In the genomic region with DNA sequence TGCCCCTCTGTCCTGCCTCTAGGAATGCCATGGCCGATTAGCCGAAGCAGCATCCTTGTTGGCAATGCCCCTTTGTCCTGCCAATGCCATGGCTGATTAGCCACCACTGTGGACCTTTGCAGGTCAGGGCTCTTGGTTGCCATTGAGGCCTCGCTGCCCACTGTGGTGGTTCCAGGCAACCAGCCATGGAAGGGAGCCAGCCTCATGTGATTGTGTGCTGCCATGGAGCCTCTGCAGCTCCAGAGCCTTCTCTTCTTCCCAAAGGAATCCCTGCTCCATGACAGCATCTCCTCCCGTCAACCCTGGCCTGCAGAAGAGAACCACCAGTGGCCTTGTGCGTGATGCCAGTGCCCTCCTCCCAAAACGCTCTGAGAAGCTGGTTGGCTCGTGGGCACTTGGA, we compare ENCODE assay signal across 18 cellular contexts.
DNase-seq lines count a peak whose midpoint lies in the region; TF ChIP-seq lines count a peak whose summit lies in the region.
"Had no signal": no experiment of that assay in that cellular context is flagged by ENCODE, and none has a peak within 500 bp of the region (broad histone marks: within the 10 kb centered on the region; RNA-seq: fewer than 3 reads in every experiment).

No MANE protein-coding gene starts in this region.

- H3K4me3 Mint-ChIP-seq in activated T-helper 2 cell treated with anti-CD3 and anti-CD28 coated beads, Interferon-gamma antibody, Interleukin-2, Interleukin-4, amounts not matched to agents 10 μg/mL and 5 μg/mL and 100 μg/mL, durations not matched to agents 14 hours and 24 hours and 36 hours (ENCODE audit: low read depth) = no peak overlapping the region
- H3K4me3 Mint-ChIP-seq: CD4-positive, CD25-positive, alpha-beta regulatory T cell had no signal

- peak; percentile 68 for DNase-seq in G401 (ENCODE audit: low spot score)
- DNase-seq in WERI-Rb-1 = peak; percentile 0
- peak; percentile 18 for DNase-seq in islet precursor cell
- peak; percentile 27 for DNase-seq in spleen
- no peak for DNase-seq in prostate gland (ENCODE audit: low spot score)
- DNase-seq in DMS 273 treated with DMSO at 0.1 percent for 48 hours (lab: John Stamatoyannopoulos, UW) = no peak
- no peak for DNase-seq in activated T-helper 2 cell treated with anti-CD3 and anti-CD28 coated beads, Interferon-gamma antibody, Interleukin-2, Interleukin-4, amounts not matched to agents 10 μg/mL and 5 μg/mL and 100 μg/mL, durations not matched to agents 14 hours and 24 hours and 36 hours (ENCODE audit: low spot score)
- DNase-seq: ACHN; Calu3; CD4-positive, CD25-positive, alpha-beta regulatory T cell; DMS153; DMS79 treated with DMSO at 0.1 percent for 48 hours; EL; GDM1; GOT3 had no signal

- no peaks in the 10 kb centered on the region for H3K4me1 Mint-ChIP-seq in activated T-helper 2 cell treated with anti-CD3 and anti-CD28 coated beads, Interferon-gamma antibody, Interleukin-2, Interleukin-4, amounts not matched to agents 10 μg/mL and 5 μg/mL and 100 μg/mL, durations not matched to agents 14 hours and 24 hours and 36 hours (ENCODE audit: low read depth)
- H3K4me1 Mint-ChIP-seq: CD4-positive, CD25-positive, alpha-beta regulatory T cell had no signal

- no peaks in the 10 kb centered on the region for H3K36me3 Mint-ChIP-seq in activated T-helper 2 cell treated with anti-CD3 and anti-CD28 coated beads, Interferon-gamma antibody, Interleukin-2, Interleukin-4, amounts not matched to agents 10 μg/mL and 5 μg/mL and 100 μg/mL, durations not matched to agents 14 hours and 24 hours and 36 hours (ENCODE audit: low read depth)
- H3K36me3 Mint-ChIP-seq: CD4-positive, CD25-positive, alpha-beta regulatory T cell; IgD-negative memory B cell had no signal

- H3K9me3 Mint-ChIP-seq in activated T-helper 2 cell treated with anti-CD3 and anti-CD28 coated beads, Interferon-gamma antibody, Interleukin-2, Interleukin-4, amounts not matched to agents 10 μg/mL and 5 μg/mL and 100 μg/mL, durations not matched to agents 14 hours and 24 hours and 36 hours = no peaks in the 10 kb centered on the region
- H3K9me3 Mint-ChIP-seq: CD4-positive, CD25-positive, alpha-beta regulatory T cell; IgD-negative memory B cell had no signal

- intact Hi-C loops in spleen (cut with DNase I; ENCODE audit: low total_unique reads) = no loop called here
- intact Hi-C loops in prostate gland (cut with DNase I) = no loop called here
- intact Hi-C loops in activated T-helper 2 cell treated with anti-CD3 and anti-CD28 coated beads, Interferon-gamma antibody, Interleukin-2, Interleukin-4, amounts not matched to agents 10 μg/mL and 5 μg/mL and 100 μg/mL, durations not matched to agents 14 hours and 24 hours and 36 hours (cut with micrococcal nuclease) = no loop called here

- no peak for TF ChIP-seq CTCF in WERI-Rb-1 (IDR thresholded peaks at IDR 0.05; ENCODE audit: low read depth, low read length)
- no peak for TF ChIP-seq CTCF in spleen (IDR thresholded peaks at IDR 0.05 in 8 of 11, conservative IDR thresholded peaks at IDR 0.05 in 3 of 11)
- no peak for TF ChIP-seq CTCF in prostate gland (IDR thresholded peaks at IDR 0.05)

- H3K36me3 ChIP-seq in WERI-Rb-1 (peaks cover 17% of the 10 kb centered on the region), spleen (no peaks in the 10 kb centered on the region), prostate gland (no peaks in the 10 kb centered on the region)
- H3K36me3 ChIP-seq: BLaER1 treated with 17β-estradiol and CSF1 and Interleukin-3, amounts not matched to agents 10 nM and 100 nM; HAP-1 had no signal

- TF ChIP-seq POLR2A in spleen (IDR thresholded peaks at IDR 0.05) (no peak), prostate gland (IDR thresholded peaks at IDR 0.05) (no peak)

- in situ Hi-C loops in G401 (cut with HindIII; ENCODE audit: low sequenced_read_pairs) = no loop called here

- H3K27ac ChIP-seq in WERI-Rb-1 (no peak overlapping the region), spleen (no peak overlapping the region), prostate gland (no peak overlapping the region)
- H3K27ac ChIP-seq: BLaER1 treated with 17β-estradiol and CSF1 and Interleukin-3, amounts not matched to agents 10 nM and 100 nM had no signal

- H3K9me3 ChIP-seq in WERI-Rb-1 (ENCODE audit: severe bottlenecking) (no peaks in the 10 kb centered on the region), spleen (no peaks in the 10 kb centered on the region), prostate gland (no peaks in the 10 kb centered on the region)
- H3K9me3 ChIP-seq: BLaER1 treated with 17β-estradiol and CSF1 and Interleukin-3, amounts not matched to agents 10 nM and 100 nM; HAP-1 had no signal

- H3K4me3 ChIP-seq in WERI-Rb-1 (ENCODE audit: low read depth, low read length) (no peak overlapping the region), spleen (no peak overlapping the region), prostate gland (no peak overlapping the region)
- H3K4me3 ChIP-seq: BLaER1 treated with 17β-estradiol and CSF1 and Interleukin-3, amounts not matched to agents 10 nM and 100 nM; HAP-1 had no signal

- no peak overlapping the region for H3K27ac Mint-ChIP-seq in activated T-helper 2 cell treated with anti-CD3 and anti-CD28 coated beads, Interferon-gamma antibody, Interleukin-2, Interleukin-4, amounts not matched to agents 10 μg/mL and 5 μg/mL and 100 μg/mL, durations not matched to agents 14 hours and 24 hours and 36 hours
- H3K27ac Mint-ChIP-seq: IgD-negative memory B cell had no signal

- H3K27me3 ChIP-seq in WERI-Rb-1 (ENCODE audit: insufficient read depth, low read depth, severe bottlenecking) = no peaks in the 10 kb centered on the region
- peaks cover 0 to 28% (median 0%) of the 10 kb centered on the region in 7 donors for H3K27me3 ChIP-seq in spleen (replicated peaks in 1 of 7)
- H3K27me3 ChIP-seq in prostate gland (replicated peaks; ENCODE audit: insufficient read depth) = no peaks in the 10 kb centered on the region
- H3K27me3 ChIP-seq: BLaER1 treated with 17β-estradiol and CSF1 and Interleukin-3, amounts not matched to agents 10 nM and 100 nM had no signal

- H3K4me1 ChIP-seq in spleen = no peaks in the 10 kb centered on the region
- no peaks in the 10 kb centered on the region for H3K4me1 ChIP-seq in prostate gland (replicated peaks)
- H3K4me1 ChIP-seq: BLaER1 treated with 17β-estradiol and CSF1 and Interleukin-3, amounts not matched to agents 10 nM and 100 nM; HAP-1 had no signal

- no peaks in the 10 kb centered on the region for H3K27me3 Mint-ChIP-seq in activated T-helper 2 cell treated with anti-CD3 and anti-CD28 coated beads, Interferon-gamma antibody, Interleukin-2, Interleukin-4, amounts not matched to agents 10 μg/mL and 5 μg/mL and 100 μg/mL, durations not matched to agents 14 hours and 24 hours and 36 hours (ENCODE audit: low read depth)

- 84 to 95% (median 89%) methylated on average over 6 to 7 of the region's 7 CpGs for WGBS in spleen, 5 donors
- WGBS in prostate gland = 94% methylated on average over 7 of the region's 7 CpGs

Comparison
In these comparisons a context has a peak if more than half of its experiments do, and no peak if none do; other contexts are left out.
1. DNase-seq: peak in G401 (single experiment), WERI-Rb-1 (single experiment), islet precursor cell (single experiment) and spleen (single experiment); none in prostate gland (single experiment), DMS 273 treated with DMSO at 0.1 percent for 48 hours (single experiment) and activated T-helper 2 cell treated with anti-CD3 and anti-CD28 coated beads, Interferon-gamma antibody, Interleukin-2, Interleukin-4, amounts not matched to agents 10 μg/mL and 5 μg/mL and 100 μg/mL, durations not matched to agents 14 hours and 24 hours and 36 hours (single experiment).